ENCODE assay signal across 8 cellular contexts in the genomic region with DNA sequence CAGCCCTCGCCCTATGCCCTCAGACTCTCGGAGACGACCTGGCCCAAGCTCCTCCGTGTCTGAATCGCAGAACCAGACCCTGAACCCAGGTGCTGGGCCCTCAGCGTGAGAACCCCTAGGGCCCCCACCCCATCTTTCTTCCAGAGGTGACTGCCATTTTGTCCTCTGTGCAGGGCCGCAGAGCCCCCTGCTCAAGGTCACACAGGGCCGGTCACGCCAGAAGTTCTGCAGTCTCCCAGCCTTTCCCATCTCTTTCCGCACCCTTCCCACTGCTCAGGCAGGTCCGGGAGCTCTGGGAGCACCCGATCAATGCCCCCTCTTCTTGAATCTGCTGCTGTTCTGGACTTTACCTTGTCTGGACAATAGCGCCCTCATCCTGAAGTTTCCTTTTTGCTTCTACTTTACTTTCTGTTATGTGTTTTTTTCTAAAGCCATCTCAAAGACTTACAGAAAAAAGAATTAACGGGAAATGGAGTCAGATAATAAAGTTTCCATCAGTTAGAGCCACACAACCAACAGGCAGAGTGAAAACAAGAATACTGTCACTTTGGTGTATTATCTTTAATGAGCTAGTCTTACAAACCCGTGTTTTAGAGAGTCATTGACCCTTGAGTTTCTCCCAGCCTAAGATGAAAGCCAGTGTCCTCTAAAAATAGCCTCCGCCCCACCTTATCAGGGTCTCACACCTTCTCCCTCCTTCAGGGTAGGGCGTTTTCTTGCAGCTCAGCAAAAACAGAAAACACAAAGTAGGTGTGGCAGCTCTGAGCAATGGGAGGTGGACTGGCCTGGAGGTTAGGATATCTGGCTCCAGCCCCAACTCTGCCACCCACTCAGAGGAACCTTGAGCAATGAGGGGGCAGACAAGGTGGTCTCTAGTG. TPM values are rescaled to one million over a fixed set of nuclear protein-coding genes. Genes with fewer than 3 reads are reported as not detected.
A peak's percentile ranks its signal among the peaks of the same experiment; 100 is the strongest.
DNase-seq lines count a peak whose midpoint lies in the region; ATAC-seq and TF ChIP-seq lines count a peak whose summit lies in the region.

No MANE protein-coding gene starts in this region.

- H3K4me1 Mint-ChIP-seq in WTC11 = peaks cover 21% of the 10 kb centered on the region

- peaks cover 0 to 62% of the 10 kb centered on the region in 2 donors for H3K4me1 ChIP-seq in right atrium auricular region
- peaks cover 0 to 41% (median 38%) of the 10 kb centered on the region in 4 donors for H3K4me1 ChIP-seq in sigmoid colon

- CTCF ChIA-PET in WTC11 (lab: Charles Lee) = interaction anchor here (0.8 to 5.5 kb wide), 13 partner anchors 15 to 112 kb away, joined by 3 to 77 read pairs (median 8); a partner anchor contains a TSS
- CTCF ChIA-PET in HEK293T (lab: Yijun Ruan, JAX) = interaction anchor here (0.7 to 4.1 kb wide), 7 partner anchors 22 to 130 kb away, joined by 3 to 14 read pairs (median 4); a partner anchor contains a TSS

- no peaks in the 10 kb centered on the region for H3K9me3 ChIP-seq in right atrium auricular region
- no peaks in the 10 kb centered on the region for H3K9me3 ChIP-seq in sigmoid colon

- TF ChIP-seq CTCF in GM13977 (IDR thresholded peaks at IDR 0.05; ENCODE audit: extremely low read depth, insufficient read depth, missing control alignments) (peak; percentile 53), WTC11 (IDR thresholded peaks at IDR 0.05) (no peak), right atrium auricular region (IDR thresholded peaks at IDR 0.05) (peak in 1 of 2 donors; percentile 30), sigmoid colon (IDR thresholded peaks at IDR 0.05) (no peak)

- in situ Hi-C loops in GM13977 (cut with MboI; ENCODE audit: low pct_unique_long_range_greater_than_20kb, low sequenced_read_pairs, unreplicated experiment) = no loop called here

- H3K27me3 ChIP-seq in right atrium auricular region (no peaks in the 10 kb centered on the region), sigmoid colon (no peaks in the 10 kb centered on the region)

- peak overlapping the region; percentile 77 for H3K4me3 Mint-ChIP-seq in WTC11

- WGBS in sigmoid colon, 2 donors = 18 to 37% methylated on average over 17 of the region's 17 CpGs

- H3K36me3 ChIP-seq in right atrium auricular region (no peaks in the 10 kb centered on the region), sigmoid colon (no peaks in the 10 kb centered on the region)

- no peak for TF ChIP-seq EP300 in sigmoid colon (IDR thresholded peaks at IDR 0.05)

- 0 out of 2 replicates have a peak, but pooled peaks cover 3% of the 10 kb centered on the region for H3K9me3 Mint-ChIP-seq in WTC11

- peak overlapping the region; percentile 90 to 95 for H3K4me3 ChIP-seq in right atrium auricular region
- peak overlapping the region; percentile 78 to 96 (median 86) for H3K4me3 ChIP-seq in sigmoid colon

- no peak for TF ChIP-seq POLR2A in sigmoid colon (IDR thresholded peaks at IDR 0.05)

- DNase-seq in GM13977 (ENCODE audit: low spot score) (peak; percentile 50), WTC11 (ENCODE audit: low spot score) (peak; percentile 28), right atrium auricular region (ENCODE audit: low spot score) (no peak), sigmoid colon (no peak), A172 (ENCODE audit: low spot score) (no peak), HEK293T (ENCODE audit: extremely low spot score) (no peak)
- no peak for DNase-seq in activated CD8-positive, alpha-beta memory T cell treated with anti-CD3 and anti-CD28 coated beads for 24 hours

- POLR2A ChIA-PET in WTC11 (lab: Charles Lee) = interaction anchor here (2.6 kb wide), 1 partner anchor 96 kb away, joined by 9 read pairs; no protein-coding TSS in a partner anchor
- POLR2A ChIA-PET in HEK293T (lab: Yijun Ruan, JAX) = interaction anchor here (1.0 to 2.8 kb wide), 5 partner anchors 8 to 130 kb away, joined by 3 to 13 read pairs (median 4); a partner anchor contains a TSS

- peak; percentile 11 for ATAC-seq in WTC11
- no peak for ATAC-seq in GM21515 (IDR thresholded peaks at IDR 0.05; ENCODE audit: unreplicated experiment)

- peak overlapping the region; percentile 93 to 99 for H3K27ac ChIP-seq in right atrium auricular region
- H3K27ac ChIP-seq in sigmoid colon = peak overlapping the region; percentile 84 to 92 (median 92)

- peaks cover 31% of the 10 kb centered on the region for H3K27me3 Mint-ChIP-seq in WTC11 (ENCODE audit: low read depth)

- no peak overlapping the region for H3K27ac Mint-ChIP-seq in WTC11

- no peaks in the 10 kb centered on the region for H3K36me3 Mint-ChIP-seq in WTC11

- intact Hi-C loops in sigmoid colon (cut with DNase I) = no loop called here

TF ChIP-seq in WTC11, 78 proteins besides CTCF, POLR2A, EP300 and RAD21 (continues in another document):
- TF ChIP-seq GTF2I (CRISPR knock-in tag; conservative IDR thresholded peaks at IDR 0.05) (no peak), CBFB (CRISPR knock-in tag; IDR thresholded peaks at IDR 0.05; ENCODE audit: low read depth) (no peak)
- TF ChIP-seq, protein P1, sequence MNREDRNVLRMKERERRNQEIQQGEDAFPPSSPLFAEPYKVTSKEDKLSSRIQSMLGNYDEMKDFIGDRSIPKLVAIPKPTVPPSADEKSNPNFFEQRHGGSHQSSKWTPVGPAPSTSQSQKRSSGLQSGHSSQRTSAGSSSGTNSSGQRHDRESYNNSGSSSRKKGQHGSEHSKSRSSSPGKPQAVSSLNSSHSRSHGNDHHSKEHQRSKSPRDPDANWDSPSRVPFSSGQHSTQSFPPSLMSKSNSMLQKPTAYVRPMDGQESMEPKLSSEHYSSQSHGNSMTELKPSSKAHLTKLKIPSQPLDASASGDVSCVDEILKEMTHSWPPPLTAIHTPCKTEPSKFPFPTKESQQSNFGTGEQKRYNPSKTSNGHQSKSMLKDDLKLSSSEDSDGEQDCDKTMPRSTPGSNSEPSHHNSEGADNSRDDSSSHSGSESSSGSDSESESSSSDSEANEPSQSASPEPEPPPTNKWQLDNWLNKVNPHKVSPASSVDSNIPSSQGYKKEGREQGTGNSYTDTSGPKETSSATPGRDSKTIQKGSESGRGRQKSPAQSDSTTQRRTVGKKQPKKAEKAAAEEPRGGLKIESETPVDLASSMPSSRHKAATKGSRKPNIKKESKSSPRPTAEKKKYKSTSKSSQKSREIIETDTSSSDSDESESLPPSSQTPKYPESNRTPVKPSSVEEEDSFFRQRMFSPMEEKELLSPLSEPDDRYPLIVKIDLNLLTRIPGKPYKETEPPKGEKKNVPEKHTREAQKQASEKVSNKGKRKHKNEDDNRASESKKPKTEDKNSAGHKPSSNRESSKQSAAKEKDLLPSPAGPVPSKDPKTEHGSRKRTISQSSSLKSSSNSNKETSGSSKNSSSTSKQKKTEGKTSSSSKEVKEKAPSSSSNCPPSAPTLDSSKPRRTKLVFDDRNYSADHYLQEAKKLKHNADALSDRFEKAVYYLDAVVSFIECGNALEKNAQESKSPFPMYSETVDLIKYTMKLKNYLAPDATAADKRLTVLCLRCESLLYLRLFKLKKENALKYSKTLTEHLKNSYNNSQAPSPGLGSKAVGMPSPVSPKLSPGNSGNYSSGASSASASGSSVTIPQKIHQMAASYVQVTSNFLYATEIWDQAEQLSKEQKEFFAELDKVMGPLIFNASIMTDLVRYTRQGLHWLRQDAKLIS (CRISPR knock-in tag; IDR thresholded peaks at IDR 0.05; ENCODE audit: borderline replicate concordance) = no peak

TF ChIP-seq in HEK293T, 16 proteins besides CTCF, POLR2A, EP300 and RAD21:
- TF ChIP-seq CTBP1 (IDR thresholded peaks at IDR 0.05; ENCODE audit: borderline replicate concordance) (no peak), SP1 (IDR thresholded peaks at IDR 0.05) (no peak), ZNF384 (IDR thresholded peaks at IDR 0.05) (no peak), FOXA1 (IDR thresholded peaks at IDR 0.05) (no peak), NFRKB (IDR thresholded peaks at IDR 0.05) (no peak), ARNT (IDR thresholded peaks at IDR 0.05) (no peak), FOXM1 (IDR thresholded peaks at IDR 0.05; ENCODE audit: borderline replicate concordance) (no peak), FOXK2 (IDR thresholded peaks at IDR 0.05) (no peak), ELF4 (IDR thresholded peaks at IDR 0.05) (no peak), LEF1 (IDR thresholded peaks at IDR 0.05; ENCODE audit: borderline replicate concordance) (no peak), BHLHE40 (IDR thresholded peaks at IDR 0.05; ENCODE audit: borderline replicate concordance) (no peak), SUZ12 (IDR thresholded peaks at IDR 0.05) (no peak), HDGF (IDR thresholded peaks at IDR 0.05; ENCODE audit: borderline replicate concordance) (no peak), L3MBTL2 (conservative IDR thresholded peaks at IDR 0.05) (no peak), TARDBP (IDR thresholded peaks at IDR 0.05) (no peak)
- TF ChIP-seq, protein P2, sequence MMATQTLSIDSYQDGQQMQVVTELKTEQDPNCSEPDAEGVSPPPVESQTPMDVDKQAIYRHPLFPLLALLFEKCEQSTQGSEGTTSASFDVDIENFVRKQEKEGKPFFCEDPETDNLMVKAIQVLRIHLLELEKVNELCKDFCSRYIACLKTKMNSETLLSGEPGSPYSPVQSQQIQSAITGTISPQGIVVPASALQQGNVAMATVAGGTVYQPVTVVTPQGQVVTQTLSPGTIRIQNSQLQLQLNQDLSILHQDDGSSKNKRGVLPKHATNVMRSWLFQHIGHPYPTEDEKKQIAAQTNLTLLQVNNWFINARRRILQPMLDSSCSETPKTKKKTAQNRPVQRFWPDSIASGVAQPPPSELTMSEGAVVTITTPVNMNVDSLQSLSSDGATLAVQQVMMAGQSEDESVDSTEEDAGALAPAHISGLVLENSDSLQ (IDR thresholded peaks at IDR 0.05) = no peak

RNA-seq across cellular contexts. Expression of a gene that starts 1.8 kb away (rescaled TPM):
- total RNA-seq in WTC11 (2021) = 1.0 to 1.6 TPM (median 1.4 TPM) in 3 replicates
- total RNA-seq in right atrium auricular region = 100 to 1,000 TPM; 118 to 122 TPM
- 10 to 100 TPM; 28.5 to 56.8 (median 38.5) TPM for total RNA-seq in sigmoid colon
- polyA plus RNA-seq in sigmoid colon = 1 to 10 TPM; 1.6 to 5.8 (median 4.2) TPM
- total RNA-seq in A172 (2014; rRNA removed; shearing (Covaris generic)) = 0.81 and 2.1 TPM in 2 replicates

Comparison
In these comparisons a context has a peak if more than half of its experiments do, and no peak if none do; other contexts are left out.
1. DNase-seq: peak in GM13977 (single experiment) and WTC11 (single experiment); none in right atrium auricular region (single experiment), sigmoid colon (single experiment), A172 (single experiment), HEK293T (single experiment) and activated CD8-positive, alpha-beta memory T cell treated with anti-CD3 and anti-CD28 coated beads for 24 hours (single experiment).